In genomic region chr1:119647228-119647733, GRCh38 we compare ENCODE assay signal across 8 cellular contexts. TPM values are rescaled to one million over a fixed set of nuclear protein-coding genes. Genes with fewer than 3 reads are reported as not detected.
DNase-seq lines count a peak whose midpoint lies in the region; ATAC-seq, FAIRE-seq and TF ChIP-seq lines count a peak whose summit lies in the region.

No MANE protein-coding gene starts in this region.

- no peaks in the 10 kb centered on the region for H3K36me3 ChIP-seq in Loucy (ENCODE audit: insufficient read depth, low read length)
- H3K36me3 ChIP-seq in colonic mucosa, result no peaks in the 10 kb centered on the region
- H3K36me3 ChIP-seq in muscle layer of colon (ENCODE audit: insufficient read depth, low read length), result no peaks in the 10 kb centered on the region

- peak overlapping the region; percentile 79 for H3K27ac ChIP-seq in colonic mucosa
- H3K27ac ChIP-seq in muscle layer of colon (ENCODE audit: low read depth, low read length), result peak overlapping the region; percentile 80

- peaks cover 5% of the 10 kb centered on the region; the same call in 1 of the 2 replicates for H3K79me2 ChIP-seq in Loucy (ENCODE audit: insufficient read depth, low read length)

- no peaks in the 10 kb centered on the region for H3K9me3 ChIP-seq in Loucy (ENCODE audit: insufficient read depth, low read depth, low read length)
- no peaks in the 10 kb centered on the region for H3K9me3 ChIP-seq in colonic mucosa
- H3K9me3 ChIP-seq in muscle layer of colon (ENCODE audit: low read length), result no peaks in the 10 kb centered on the region

- peaks cover 4% of the 10 kb centered on the region for H3K27me3 ChIP-seq in Loucy (ENCODE audit: insufficient read depth, low read length, poor library complexity, severe bottlenecking)
- H3K27me3 ChIP-seq in colonic mucosa, result no peaks in the 10 kb centered on the region
- H3K27me3 ChIP-seq in muscle layer of colon (ENCODE audit: control insufficient read depth in 1 of 2, insufficient read depth in 2 of 2, low read length in 2 of 2), result no peaks in the 10 kb centered on the region

- no peak for FAIRE-seq in HTR-8/SVneo (lab: Jason Lieb, UNC)

- peak overlapping the region; percentile 98 for H3K4me2 ChIP-seq in Loucy (ENCODE audit: low read depth, low read length, poor library complexity, severe bottlenecking)

- TF ChIP-seq CTCF in Loucy (conservative IDR thresholded peaks at IDR 0.05; ENCODE audit: low read length) (no peak), colonic mucosa (IDR thresholded peaks at IDR 0.05) (no peak)

- H2AFZ ChIP-seq in Loucy (ENCODE audit: low read length), result peak overlapping the region; percentile 97

- H3K9ac ChIP-seq in Loucy (ENCODE audit: low read depth, low read length, poor library complexity, severe bottlenecking), result peak overlapping the region; percentile 72
- H3K9ac ChIP-seq in colonic mucosa (ENCODE audit: low read depth in 2 of 2, low read length in 2 of 2), result peak overlapping the region; percentile 79 to 93
- peak overlapping the region; percentile 49 for H3K9ac ChIP-seq in muscle layer of colon (ENCODE audit: low read length)

- no peaks in the 10 kb centered on the region for H3F3A ChIP-seq in Loucy (ENCODE audit: low read depth)

- peaks cover 20% of the 10 kb centered on the region for H3K4me1 ChIP-seq in Loucy (ENCODE audit: insufficient read depth, low read length, poor library complexity, severe bottlenecking)
- H3K4me1 ChIP-seq in colonic mucosa, result no peaks in the 10 kb centered on the region
- peaks cover 12% of the 10 kb centered on the region for H3K4me1 ChIP-seq in muscle layer of colon (ENCODE audit: insufficient read depth, low read length)

- H4K20me1 ChIP-seq in Loucy (ENCODE audit: insufficient read depth, low read length, poor library complexity, severe bottlenecking), result peaks cover 2% of the 10 kb centered on the region

- intact Hi-C loops in colonic mucosa (cut with DNase I), result no loop called here

- no peak for ATAC-seq in GM21825 (IDR thresholded peaks at IDR 0.05; ENCODE audit: unreplicated experiment)

- no peaks in the 10 kb centered on the region for H3K9me2 ChIP-seq in Loucy (replicated peaks; ENCODE audit: low read depth, low read length)

- DNase-seq in COLO668 (lab: John Stamatoyannopoulos, UW; ENCODE audit: unreplicated experiment), result peak; percentile 37
- DNase-seq in colonic mucosa, result no peak
- no peak for DNase-seq in NCI-H1930 (lab: John Stamatoyannopoulos, UW)
- DNase-seq in NCI-H2171 treated with DMSO at 0.1 percent for 48 hours (lab: John Stamatoyannopoulos, UW), result no peak
- DNase-seq in HTR-8/SVneo (ENCODE audit: insufficient read length, low spot score), result no peak

- H3K4me3 ChIP-seq in Loucy (ENCODE audit: low read length, poor library complexity, severe bottlenecking), result peak overlapping the region; percentile 82
- H3K4me3 ChIP-seq in colonic mucosa, result peak overlapping the region; percentile 64
- peak overlapping the region; percentile 82 to 89 for H3K4me3 ChIP-seq in muscle layer of colon (ENCODE audit: low read depth in 1 of 2, low read length in 2 of 2)

RNA-seq across cellular contexts. Expression of gene ZNF697, which starts 0.8 kb away (rescaled TPM):
- total RNA-seq in colonic mucosa, result 1 to 10 TPM; 2.1 to 3.2 TPM
